13 cellular contexts compared by ENCODE assay signal in the genomic region with DNA sequence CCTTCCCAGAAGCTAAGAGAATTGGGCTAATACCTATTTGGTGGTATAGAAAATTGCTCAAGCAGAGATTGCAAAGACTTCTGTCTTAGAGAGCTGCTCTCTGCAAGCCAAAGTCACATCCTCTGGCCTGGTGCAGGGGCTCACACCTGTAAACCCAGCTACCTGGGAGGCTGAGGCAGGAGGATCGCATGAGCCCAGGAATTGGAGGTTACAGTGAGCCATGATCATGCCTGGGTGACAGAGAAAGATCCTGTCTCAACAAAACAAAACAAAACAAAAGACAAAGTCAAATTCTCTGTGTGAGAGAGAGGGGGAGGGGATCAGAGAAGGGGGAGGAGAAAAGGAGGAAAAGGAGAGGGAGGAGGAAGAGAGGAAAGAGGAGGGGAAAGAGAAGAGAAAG. TPM values are rescaled to one million over a fixed set of nuclear protein-coding genes. Genes with fewer than 3 reads are reported as not detected.
DNase-seq lines count a peak whose midpoint lies in the region; ATAC-seq and TF ChIP-seq lines count a peak whose summit lies in the region.
"Had no signal": no experiment of that assay in that cellular context is flagged by ENCODE, and none has a peak within 500 bp of the region (broad histone marks: within the 10 kb centered on the region; RNA-seq: fewer than 3 reads in every experiment).

No MANE protein-coding gene starts in this region.

- H3K4me2 ChIP-seq in GM23338 (no peak overlapping the region), neuronal stem cell (ENCODE audit: insufficient read depth, low read length, poor library complexity, severe bottlenecking) (no peak overlapping the region)
- H3K4me2 ChIP-seq: BLaER1 treated with 17β-estradiol and CSF1 and Interleukin-3, amounts not matched to agents 10 nM and 100 nM had no signal

- no peaks in the 10 kb centered on the region for H4K20me1 ChIP-seq in GM23338 (replicated peaks; ENCODE audit: insufficient read depth)
- H4K20me1 ChIP-seq: BLaER1 treated with 17β-estradiol and CSF1 and Interleukin-3, amounts not matched to agents 10 nM and 100 nM had no signal

- H2BK5ac ChIP-seq in neuronal stem cell (ENCODE audit: low read length): no peak overlapping the region

- H2BK12ac ChIP-seq in neuronal stem cell (ENCODE audit: low read length): no peak overlapping the region

- H2AFZ ChIP-seq in GM23338 (no peak overlapping the region), neuronal stem cell (ENCODE audit: low read length) (peak overlapping the region; percentile 10)

- no peak overlapping the region for H3K9ac ChIP-seq in neuronal stem cell (ENCODE audit: low read depth, low read length, poor library complexity)
- H3K9ac ChIP-seq: BLaER1 treated with 17β-estradiol and CSF1 and Interleukin-3, amounts not matched to agents 10 nM and 100 nM had no signal

- H3K4me3 ChIP-seq in GM23338 (no peak overlapping the region), SJCRH30 (no peak overlapping the region), neuronal stem cell (ENCODE audit: low read length in 2 of 2) (no peak overlapping the region)
- H3K4me3 ChIP-seq: BLaER1 treated with 17β-estradiol and CSF1 and Interleukin-3, amounts not matched to agents 10 nM and 100 nM; GM12878 had no signal

- no peaks in the 10 kb centered on the region for H3K36me3 ChIP-seq in GM23338 (ENCODE audit: insufficient read depth)
- no peaks in the 10 kb centered on the region for H3K36me3 ChIP-seq in SJCRH30
- no peaks in the 10 kb centered on the region for H3K36me3 ChIP-seq in neuronal stem cell (replicated peaks in 1 of 2; ENCODE audit: control insufficient read depth in 2 of 2, insufficient read depth in 2 of 2, low read length in 2 of 2)
- H3K36me3 ChIP-seq: BLaER1 treated with 17β-estradiol and CSF1 and Interleukin-3, amounts not matched to agents 10 nM and 100 nM had no signal

- H3K4me1 ChIP-seq in GM23338 (ENCODE audit: insufficient read depth) (peaks cover 8% of the 10 kb centered on the region), SJCRH30 (peaks cover 30% of the 10 kb centered on the region), foreskin keratinocyte (peaks cover 22% of the 10 kb centered on the region), neuronal stem cell (ENCODE audit: control insufficient read depth in 2 of 2, insufficient read depth in 1 of 2, low read depth in 1 of 2, low read length in 2 of 2) (peaks cover 1 to 3% of the 10 kb centered on the region in 2 donors)

- no peak overlapping the region for H2BK15ac ChIP-seq in neuronal stem cell (ENCODE audit: low read length)

- H3K27ac ChIP-seq in GM23338 (ENCODE audit: low read depth): no peak overlapping the region
- H3K27ac ChIP-seq in SJCRH30: peak overlapping the region; percentile 90
- H3K27ac ChIP-seq in foreskin keratinocyte: peak overlapping the region; percentile 2
- H3K27ac ChIP-seq in neuronal stem cell (replicated peaks; ENCODE audit: low read length): no peak overlapping the region
- H3K27ac ChIP-seq: BLaER1 treated with 17β-estradiol and CSF1 and Interleukin-3, amounts not matched to agents 10 nM and 100 nM had no signal

- H4K91ac ChIP-seq in neuronal stem cell (ENCODE audit: low read depth, low read length, poor library complexity): no peak overlapping the region

- H3K9me3 Mint-ChIP-seq in GM23338: no peaks in the 10 kb centered on the region

- H3K27me3 ChIP-seq in GM23338 (ENCODE audit: insufficient read depth) (no peaks in the 10 kb centered on the region), SJCRH30 (no peaks in the 10 kb centered on the region), foreskin keratinocyte (no peaks in the 10 kb centered on the region), neuronal stem cell (ENCODE audit: control insufficient read depth in 3 of 3, insufficient read depth in 3 of 3, low read depth in 1 of 3, low read length in 3 of 3) (peaks cover 0 to 4% (median 0%) of the 10 kb centered on the region in 3 experiments)
- H3K27me3 ChIP-seq: BLaER1 treated with 17β-estradiol and CSF1 and Interleukin-3, amounts not matched to agents 10 nM and 100 nM had no signal

- H3K14ac ChIP-seq in neuronal stem cell (ENCODE audit: low read length): no peak overlapping the region

- H3K4me1 Mint-ChIP-seq in GM23338: peaks cover 4% of the 10 kb centered on the region; the same call in 1 of the 3 replicates
- H3K4me1 Mint-ChIP-seq: CD4-positive, CD25-positive, alpha-beta regulatory T cell had no signal

- H3K4me3 Mint-ChIP-seq in GM23338: no peak overlapping the region
- H3K4me3 Mint-ChIP-seq: CD4-positive, CD25-positive, alpha-beta regulatory T cell had no signal

- no peaks in the 10 kb centered on the region for H3K79me2 ChIP-seq in GM23338 (replicated peaks; ENCODE audit: insufficient read depth)

- H3K4ac ChIP-seq in neuronal stem cell (ENCODE audit: low read length): no peak overlapping the region

- peaks cover 6% of the 10 kb centered on the region for H3K27me3 Mint-ChIP-seq in GM23338 (ENCODE audit: insufficient read depth, low read depth, poor library complexity)

- H3K9me3 ChIP-seq in SJCRH30 (replicated peaks) (no peaks in the 10 kb centered on the region), neuronal stem cell (replicated peaks in 1 of 2; ENCODE audit: control insufficient read depth in 2 of 2, insufficient read depth in 1 of 2, low read depth in 1 of 2, low read length in 2 of 2) (no peaks in the 10 kb centered on the region)
- H3K9me3 ChIP-seq: BLaER1 treated with 17β-estradiol and CSF1 and Interleukin-3, amounts not matched to agents 10 nM and 100 nM had no signal

- H3K27ac Mint-ChIP-seq in GM23338: no peak overlapping the region

- ATAC-seq in GM23338 (no peak), foreskin keratinocyte (no peak), HG03196 (IDR thresholded peaks at IDR 0.05; ENCODE audit: unreplicated experiment) (no peak)
- ATAC-seq: GM12878 had no signal

- H3F3A ChIP-seq in GM23338 (replicated peaks; ENCODE audit: low read depth): no peaks in the 10 kb centered on the region

- no peaks in the 10 kb centered on the region for H3K36me3 Mint-ChIP-seq in GM23338 (ENCODE audit: low read depth)
- H3K36me3 Mint-ChIP-seq: CD4-positive, CD25-positive, alpha-beta regulatory T cell had no signal

- TF ChIP-seq CTCF in GM23338 (conservative IDR thresholded peaks at IDR 0.05; ENCODE audit: low read depth in 2 of 2) (no peak), foreskin keratinocyte (conservative IDR thresholded peaks at IDR 0.05) (no peak)

- H2AK5ac ChIP-seq in neuronal stem cell (ENCODE audit: low read depth, low read length): no peak overlapping the region

- no CpG with 5 or more reads among the region's 1 CpG for WGBS in neuronal stem cell (ENCODE audit: extremely low coverage in 2 of 2, insufficient read length in 2 of 2, insufficient replicate concordance in 1 of 2), 2 donors

- no peaks in the 10 kb centered on the region for H3K79me1 ChIP-seq in neuronal stem cell (ENCODE audit: low read depth, low read length)

- no peak overlapping the region for H2BK120ac ChIP-seq in neuronal stem cell (ENCODE audit: low read depth, low read length)

- H3K23ac ChIP-seq in neuronal stem cell (ENCODE audit: low read depth, low read length, poor library complexity): no peak overlapping the region

- peak; percentile 29 for DNase-seq in GM23338 (ENCODE audit: low spot score)
- DNase-seq in SJCRH30: no peak
- DNase-seq in foreskin keratinocyte: no peak
- DNase-seq in neuronal stem cell (ENCODE audit: low spot score): no peak
- no peak for DNase-seq in stimulated activated CD4-positive, alpha-beta T cell treated with anti-CD3 and anti-CD28 coated beads, Interleukin-2, amount 100 ng/mL, for 48 hours
- DNase-seq in NCI-H82 (lab: John Stamatoyannopoulos, UW): no peak
- no peak for DNase-seq in NCI-H748 (lab: John Stamatoyannopoulos, UW; ENCODE audit: unreplicated experiment)
- DNase-seq: ACHN; CD4-positive, CD25-positive, alpha-beta regulatory T cell; IMR-90 had no signal

- peak overlapping the region; percentile 53 for H3K18ac ChIP-seq in neuronal stem cell (ENCODE audit: low read length)

- H3K9me2 ChIP-seq in GM23338 (ENCODE audit: insufficient read depth): peaks cover 9% of the 10 kb centered on the region; the same call in 1 of the 2 replicates

- H4K8ac ChIP-seq in neuronal stem cell (ENCODE audit: low read depth, low read length): no peak overlapping the region

TF ChIP-seq in GM23338, 12 proteins besides CTCF, POLR2A, EP300 and RAD21 (continues in another document):
- no peak for TF ChIP-seq ZNF331 (CRISPR knock-in tag; IDR thresholded peaks at IDR 0.05; ENCODE audit: low read depth)
- TF ChIP-seq JUNB (IDR thresholded peaks at IDR 0.05; ENCODE audit: unreplicated experiment): no peak
- TF ChIP-seq STAT1 (IDR thresholded peaks at IDR 0.05; ENCODE audit: unreplicated experiment): no peak
- TF ChIP-seq POLR2AphosphoS5 (IDR thresholded peaks at IDR 0.05; ENCODE audit: low read depth): no peak

RNA-seq across cellular contexts. Expression of a gene that starts 15.0 kb away (rescaled TPM):
- total RNA-seq in GM23338 (2014; rRNA removed; shearing (Covaris generic)): 8.4 and 12.6 TPM in 2 replicates
- polyA plus RNA-seq in GM23338 (2016; fragmentation: Nextera tagmentation; extraction: Ambion mirVana) (2.6 and 3.6 TPM in 2 replicates), foreskin keratinocyte (1.1 and 1.5 TPM in 2 replicates)
- total RNA-seq in SJCRH30 (2014; rRNA removed; shearing (Covaris generic)): 0.14 and 0.23 TPM in 2 replicates
- total RNA-seq in foreskin keratinocyte: 13.2 and 15.0 TPM in 2 replicates
- polyA plus RNA-seq in neuronal stem cell (2013, experiment 1 of 2): 0.24 TPM
- 0.21 TPM for polyA plus RNA-seq in neuronal stem cell (2013, experiment 2 of 2)

RNA-seq across cellular contexts. Expression of a gene that starts 56.3 kb away (rescaled TPM):
- 32.4 and 35.1 TPM in 2 replicates for total RNA-seq in GM23338 (2014; rRNA removed; shearing (Covaris generic))
- polyA plus RNA-seq in GM23338 (2016; fragmentation: Nextera tagmentation; extraction: Ambion mirVana): 33.5 and 37.8 TPM in 2 replicates
- total RNA-seq in SJCRH30 (2014; rRNA removed; shearing (Covaris generic)): 39.1 and 43.4 TPM in 2 replicates
- 28.6 and 31.0 TPM in 2 replicates for total RNA-seq in foreskin keratinocyte
- 27.4 and 31.9 TPM in 2 replicates for polyA plus RNA-seq in foreskin keratinocyte
- polyA plus RNA-seq in neuronal stem cell (2013, experiment 1 of 2): 67.3 TPM
- polyA plus RNA-seq in neuronal stem cell (2013, experiment 2 of 2): 71.8 TPM

Comparison
In these comparisons a context has a peak if more than half of its experiments do, and no peak if none do; other contexts are left out.
1. H3K27ac ChIP-seq: peak in SJCRH30 (single experiment) and foreskin keratinocyte (single experiment); none in GM23338 (single experiment) and neuronal stem cell (single experiment).